ENCODE assay signal across 8 cellular contexts in the genomic region with DNA sequence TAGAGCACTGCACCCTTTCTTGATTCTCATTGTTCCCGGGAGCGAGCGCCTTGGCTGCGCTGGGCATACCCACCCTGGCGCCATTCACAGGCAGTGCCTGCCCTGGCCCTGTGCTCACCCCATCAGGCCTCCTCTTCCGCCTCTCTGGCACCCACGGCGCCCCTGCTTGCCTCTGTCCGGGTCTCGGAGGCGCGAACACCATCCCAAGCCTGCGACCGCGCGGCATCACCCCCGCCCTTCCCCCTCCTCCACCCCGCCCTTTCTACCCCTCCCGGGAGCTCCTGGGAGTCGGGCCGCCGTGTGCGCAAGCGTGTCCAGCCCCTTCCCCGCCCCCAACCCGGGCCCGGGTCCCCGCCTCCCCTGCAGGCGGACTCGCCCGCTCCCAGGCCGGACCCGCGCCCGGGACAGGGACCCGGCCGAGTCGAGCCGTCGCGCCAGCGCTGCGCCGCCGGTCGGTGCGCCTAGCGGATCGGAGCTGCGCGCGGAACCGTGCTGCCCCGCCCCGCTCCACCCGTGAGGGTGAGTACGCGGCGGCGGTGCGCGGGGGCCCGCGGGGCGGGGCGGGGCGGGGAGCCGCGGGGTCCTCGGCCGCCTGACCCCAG. TPM values are rescaled to one million over a fixed set of nuclear protein-coding genes. Genes with fewer than 3 reads are reported as not detected.
DNase-seq lines count a peak whose midpoint lies in the region; ATAC-seq and TF ChIP-seq lines count a peak whose summit lies in the region.

A gene with protein sequence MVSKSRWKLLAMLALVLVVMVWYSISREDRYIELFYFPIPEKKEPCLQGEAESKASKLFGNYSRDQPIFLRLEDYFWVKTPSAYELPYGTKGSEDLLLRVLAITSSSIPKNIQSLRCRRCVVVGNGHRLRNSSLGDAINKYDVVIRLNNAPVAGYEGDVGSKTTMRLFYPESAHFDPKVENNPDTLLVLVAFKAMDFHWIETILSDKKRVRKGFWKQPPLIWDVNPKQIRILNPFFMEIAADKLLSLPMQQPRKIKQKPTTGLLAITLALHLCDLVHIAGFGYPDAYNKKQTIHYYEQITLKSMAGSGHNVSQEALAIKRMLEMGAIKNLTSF (plus strand): TSS at position 363 of the 602 bp plus-strand sequence. CDS start 50,470 bp downstream, outside the sequence.

- 0% methylated on average over 31 to 42 of the region's 71 CpGs for WGBS in mesodermal cell (ENCODE audit: insufficient coverage in 2 of 2), 2 experiments

- no peaks in the 10 kb centered on the region for H3K27me3 ChIP-seq in endocrine pancreas (ENCODE audit: control insufficient read depth, insufficient read depth, low read length)

- H3K36me3 ChIP-seq in endocrine pancreas (ENCODE audit: control insufficient read depth, insufficient read depth, low read length): no peaks in the 10 kb centered on the region
- H3K36me3 ChIP-seq in mesodermal cell (ENCODE audit: control insufficient read depth, insufficient read depth, low read length): peaks cover 15% of the 10 kb centered on the region

- H3K27ac ChIP-seq in mesodermal cell (ENCODE audit: low read depth, low read length, severe bottlenecking): peak within 1 kb of the TSS; percentile 29

- DNase-seq in AG04449 (ENCODE audit: low read depth, low spot score) (no peak), NCI-H69 (lab: John Stamatoyannopoulos, UW) (peak; percentile 94)
- peak; percentile 48 to 57 for DNase-seq in activated CD8-positive, alpha-beta memory T cell treated with anti-CD3 and anti-CD28 coated beads for 4 hours (ENCODE audit: low read depth in 2 of 2)
- DNase-seq in stimulated activated CD8-positive, alpha-beta memory T cell treated with anti-CD3 and anti-CD28 coated beads, Interleukin-15, amount 100 ng/mL, for 24 hours (ENCODE audit: low read depth): peak; percentile 51

- POLR2A ChIA-PET in AG04449 (lab: Yijun Ruan, JAX): interaction anchor here (0.7 to 2.8 kb wide), 5 partner anchors 13 to 49 kb away, joined by 3 to 16 read pairs (median 3); no protein-coding TSS in a partner anchor

- peak within 1 kb of the TSS; percentile 50 for H3K9ac ChIP-seq in endocrine pancreas (ENCODE audit: control insufficient read depth, insufficient read depth, low read length)

- H3K4me3 ChIP-seq in AG04449 (ENCODE audit: low read depth, low read length) (peak within 1 kb of the TSS; percentile 86), endocrine pancreas (ENCODE audit: control insufficient read depth, insufficient read depth, low read length) (no peak within 1 kb of the TSS), mesodermal cell (ENCODE audit: extremely low read depth, insufficient read depth, low read length, poor library complexity, severe bottlenecking) (peak within 1 kb of the TSS; percentile 69)

- H3K4me1 ChIP-seq in endocrine pancreas (ENCODE audit: control insufficient read depth, insufficient read depth, low read length): no peaks in the 10 kb centered on the region
- H3K4me1 ChIP-seq in mesodermal cell (ENCODE audit: control insufficient read depth, insufficient read depth, low read length, poor library complexity, severe bottlenecking): peaks cover 27% of the 10 kb centered on the region

- H3K9me3 ChIP-seq in endocrine pancreas (ENCODE audit: control insufficient read depth, low read length) (no peaks in the 10 kb centered on the region), mesodermal cell (ENCODE audit: control insufficient read depth, low read length) (no peaks in the 10 kb centered on the region)

- ATAC-seq in GM18858 (IDR thresholded peaks at IDR 0.05; ENCODE audit: unreplicated experiment) (peak; percentile 42), HG03095 (IDR thresholded peaks at IDR 0.05; ENCODE audit: unreplicated experiment) (peak; percentile 55)

- no peak for TF ChIP-seq CTCF in AG04449 (IDR thresholded peaks at IDR 0.05; ENCODE audit: insufficient read depth, low read length, missing control alignments)

- CTCF ChIA-PET in AG04449 (lab: Yijun Ruan, JAX): interaction anchor here (1.0 to 8.1 kb wide), 4 partner anchors 14 to 48 kb away, joined by 3 to 47 read pairs (median 10); no protein-coding TSS in a partner anchor

RNA-seq across cellular contexts. Expression of the gene that starts here (rescaled TPM):
- polyA plus RNA-seq in mesodermal cell (2013, experiment 1 of 2): 20.6 TPM
- 13.5 TPM for polyA plus RNA-seq in mesodermal cell (2013, experiment 2 of 2)
